In the genomic region with DNA sequence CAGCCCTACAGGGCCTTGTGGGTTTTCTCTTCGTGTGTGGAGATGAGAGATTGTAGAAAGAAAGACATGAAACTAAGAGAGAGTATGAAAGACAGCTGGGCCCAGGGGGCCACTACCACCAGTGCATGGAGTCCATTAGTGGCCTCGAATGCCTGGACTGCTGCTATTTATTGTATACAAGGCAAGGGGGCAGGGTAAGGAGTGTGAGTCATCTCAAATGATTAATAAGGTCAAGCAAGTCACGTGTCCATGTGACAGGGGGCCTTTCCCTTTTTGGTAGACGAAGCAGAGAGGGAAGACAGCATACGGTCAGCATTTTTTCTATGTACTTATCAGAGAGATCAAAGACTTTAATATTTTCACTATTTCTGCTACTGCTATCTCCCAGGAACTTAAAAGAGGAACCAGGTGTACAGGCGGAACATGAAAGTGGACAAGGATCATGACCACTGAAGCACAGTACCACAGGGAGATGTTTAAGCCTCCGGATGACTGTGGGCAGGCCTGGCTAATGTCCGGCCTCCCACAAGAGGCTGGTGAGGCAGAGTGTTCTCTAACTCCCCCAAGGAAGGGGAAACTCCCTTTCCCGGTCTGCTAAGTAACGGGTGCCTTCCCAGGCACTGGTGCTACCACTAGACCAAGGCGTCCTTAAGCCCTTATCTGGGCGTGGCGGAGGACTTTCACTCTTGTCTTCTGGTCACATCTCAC, we compare ENCODE assay signal across 11 cellular contexts. TPM values are rescaled to one million over a fixed set of nuclear protein-coding genes. Genes with fewer than 3 reads are reported as not detected.
A peak's percentile ranks its signal among the peaks of the same experiment; 100 is the strongest.
DNase-seq lines count a peak whose midpoint lies in the region; ATAC-seq, FAIRE-seq and TF ChIP-seq lines count a peak whose summit lies in the region.
"Had no signal": no experiment of that assay in that cellular context is flagged by ENCODE, and none has a peak within 500 bp of the region (broad histone marks: within the 10 kb centered on the region; RNA-seq: fewer than 3 reads in every experiment).

No MANE protein-coding gene starts in this region.

- H3K36me3 ChIP-seq in RWPE2 (ENCODE audit: low read depth) (no peaks in the 10 kb centered on the region), aorta (ENCODE audit: control insufficient read depth in 1 of 2, insufficient read depth in 2 of 2, low read length in 1 of 2) (no peaks in the 10 kb centered on the region)

- DNase-seq in GM12892 (ENCODE audit: insufficient read length) (no peak), RWPE2 (ENCODE audit: low spot score) (no peak), glomerular visceral epithelial cell (ENCODE audit: extremely low spot score) (peak; percentile 66), 8988T (no peak), DMS79 treated with DMSO at 0.1 percent for 48 hours (lab: John Stamatoyannopoulos, UW) (no peak), aorta (no peak)
- DNase-seq: central memory CD4-positive, alpha-beta T cell; NCI-H2227 treated with DMSO at 0.1 percent for 48 hours had no signal

- H3K4me1 ChIP-seq in RWPE2 (ENCODE audit: insufficient read depth, poor library complexity, severe bottlenecking): peaks cover 5% of the 10 kb centered on the region
- no peaks in the 10 kb centered on the region for H3K4me1 ChIP-seq in aorta (ENCODE audit: control insufficient read depth in 1 of 2, insufficient read depth in 2 of 2, low read length in 2 of 2)

- no peak for TF ChIP-seq POLR2A in GM12892 (IDR thresholded peaks at IDR 0.05; ENCODE audit: low read depth, low read length)

- no peak overlapping the region for H3K27ac ChIP-seq in RWPE2 (ENCODE audit: poor library complexity, severe bottlenecking)
- peak overlapping the region in 12 of 21 experiments; percentile 8 to 76 (median 45) for H3K27ac ChIP-seq in skin epidermis
- H3K27ac ChIP-seq in aorta (ENCODE audit: low read depth in 1 of 2, low read length in 2 of 2): no peak overlapping the region

- ATAC-seq in RWPE2 (ENCODE audit: low read depth) (peak; percentile 20; the same call in 1 of the 3 replicates), HG03039 (IDR thresholded peaks at IDR 0.05; ENCODE audit: unreplicated experiment) (no peak), aorta (ENCODE audit: low FRiP score) (no peak)

- H3K4me3 ChIP-seq in RWPE2 (ENCODE audit: severe bottlenecking) (no peak overlapping the region), skin epidermis (no peak overlapping the region), aorta (ENCODE audit: low read length in 2 of 2) (no peak overlapping the region)

- peak; percentile 21 for FAIRE-seq in GM12892 (lab: Jason Lieb, UNC)

- intact Hi-C loops in aorta (cut with DNase I): no loop called here

- TF ChIP-seq CTCF in RWPE2 (IDR thresholded peaks at IDR 0.05; ENCODE audit: poor library complexity, severe bottlenecking): no peak

- H3K27me3 ChIP-seq in RWPE2 (ENCODE audit: insufficient read depth, poor library complexity, severe bottlenecking) (no peaks in the 10 kb centered on the region), aorta (ENCODE audit: control insufficient read depth in 1 of 2, insufficient read depth in 2 of 2, low read length in 1 of 2) (no peaks in the 10 kb centered on the region)

- no peaks in the 10 kb centered on the region for H3K9me3 ChIP-seq in RWPE2 (ENCODE audit: severe bottlenecking)
- H3K9me3 ChIP-seq in aorta (ENCODE audit: control insufficient read depth, low read length): no peaks in the 10 kb centered on the region

- 71 to 72% methylated on average over 13 of the region's 13 CpGs for WGBS in aorta, 2 donors

RNA-seq across cellular contexts. Expression of a gene that starts 25.5 kb away (rescaled TPM):
- not detected for polyA plus RNA-seq in GM12892 (2012; ENCODE audit: missing spikeins)
- not detected for total RNA-seq in aorta
- polyA plus RNA-seq in aorta: not detected
- total RNA-seq: mononuclear cell had no signal

RNA-seq across cellular contexts. Expression of a gene that starts 28.4 kb away (rescaled TPM):
- polyA plus RNA-seq in GM12892 (2012; ENCODE audit: missing spikeins): not detected
- 1 to 10 TPM; 2.3 to 4.4 TPM for total RNA-seq in aorta
- under 1 TPM in 1 of 2 donors, not detected in 1; 0.05 TPM for polyA plus RNA-seq in aorta
- total RNA-seq: mononuclear cell had no signal

RNA-seq across cellular contexts. Expression of a gene that starts 30.0 kb away (rescaled TPM):
- polyA plus RNA-seq in GM12892 (2012; ENCODE audit: missing spikeins): 29.2 TPM
- total RNA-seq in aorta: 10 to 100 TPM; 22.4 to 29.5 TPM
- polyA plus RNA-seq in aorta: 10 to 100 TPM; 22.5 to 61.6 TPM

RNA-seq across cellular contexts. Expression of a gene that starts 34.1 kb away (rescaled TPM):
- polyA plus RNA-seq in GM12892 (2012; ENCODE audit: missing spikeins): not detected
- 1 to 10 TPM in 1 of 2 donors, under 1 TPM in 1; 0.66 to 1.6 TPM for total RNA-seq in aorta
- under 1 TPM in 1 of 2 donors, not detected in 1; 0.10 TPM for polyA plus RNA-seq in aorta
- total RNA-seq: mononuclear cell had no signal

RNA-seq across cellular contexts. Expression of a gene that starts 40.4 kb away (rescaled TPM):
- polyA plus RNA-seq in GM12892 (2012; ENCODE audit: missing spikeins): not detected
- 10 to 100 TPM; 15.4 to 31.2 TPM for total RNA-seq in aorta
- polyA plus RNA-seq in aorta: 1 to 10 TPM; 1.8 to 3.4 TPM

Comparison
In these comparisons a context has a peak if more than half of its experiments do, and no peak if none do; other contexts are left out.
1. H3K27ac ChIP-seq: peak in skin epidermis (12 of 21); none in RWPE2 (single experiment) and aorta (0 of 2).